Comparison of ENCODE assay signal across 8 cellular contexts in genomic region chrX:63784902-63785692, GRCh38. TPM values are rescaled to one million over a fixed set of nuclear protein-coding genes. Genes with fewer than 3 reads are reported as not detected.
A peak's percentile ranks its signal among the peaks of the same experiment; 100 is the strongest.
DNase-seq lines count a peak whose midpoint lies in the region; ATAC-seq and TF ChIP-seq lines count a peak whose summit lies in the region.

Gene ARHGEF9, minus strand, starts transcription at chrX:63785214. Its CDS starts 69 bp downstream, at chrX:63785145.

- H3K79me2 ChIP-seq in OCI-LY7 (ENCODE audit: insufficient read depth, low read depth, low read length), result no peaks in the 10 kb centered on the region

- POLR2A ChIA-PET in OCI-LY7 (lab: Charles Lee), result interaction anchor here (1.0 kb wide), 1 partner anchor 72 kb away, joined by 3 read pairs; no protein-coding TSS in a partner anchor

- no peak within 1 kb of the TSS for H3K27ac ChIP-seq in OCI-LY7 (ENCODE audit: low read depth, low read length, poor library complexity, severe bottlenecking)
- H3K27ac ChIP-seq in ectodermal cell (ENCODE audit: insufficient read depth, low read depth, low read length, poor library complexity, severe bottlenecking), result peak within 1 kb of the TSS; percentile 69
- no peak within 1 kb of the TSS for H3K27ac ChIP-seq in thymus (ENCODE audit: low read depth)

- intact Hi-C loops in OCI-LY7 (cut with micrococcal nuclease; ENCODE audit: unreplicated experiment), result no loop called here

- no peak within 1 kb of the TSS for H3K4me2 ChIP-seq in OCI-LY7 (ENCODE audit: low read length)

- H3K27me3 ChIP-seq in ectodermal cell (ENCODE audit: control insufficient read depth, insufficient read depth, low read length, poor library complexity, severe bottlenecking), result no peaks in the 10 kb centered on the region
- H3K27me3 ChIP-seq in thymus (ENCODE audit: control insufficient read depth, insufficient read depth), result no peaks in the 10 kb centered on the region

- ATAC-seq in memory B cell (ENCODE audit: low read depth) (no peak), GM19395 (IDR thresholded peaks at IDR 0.05; ENCODE audit: unreplicated experiment) (no peak), GM21367 (IDR thresholded peaks at IDR 0.05; ENCODE audit: unreplicated experiment) (no peak), GM18502 (IDR thresholded peaks at IDR 0.05; ENCODE audit: poor library complexity, unreplicated experiment) (no peak)

- H3K36me3 Mint-ChIP-seq in memory B cell, result no peaks in the 10 kb centered on the region

- TF ChIP-seq CTCF in GM13976 (IDR thresholded peaks at IDR 0.05; ENCODE audit: borderline replicate concordance, control extremely low read depth, extremely low read depth, insufficient read depth, missing control alignments) (no peak), OCI-LY7 (conservative IDR thresholded peaks at IDR 0.05; ENCODE audit: low read length) (no peak)

- peak within 1 kb of the TSS; percentile 51 for H3K4me3 Mint-ChIP-seq in memory B cell

- H3K4me3 ChIP-seq in OCI-LY7 (ENCODE audit: low read depth, low read length, poor library complexity, severe bottlenecking) (no peak within 1 kb of the TSS), ectodermal cell (ENCODE audit: insufficient read depth, low read depth, low read length) (peak within 1 kb of the TSS; percentile 54), thymus (ENCODE audit: low read length) (peak within 1 kb of the TSS; percentile 43)

- DNase-seq in GM13976 (ENCODE audit: low spot score) (peak; percentile 26), OCI-LY7 (ENCODE audit: low spot score) (no peak), memory B cell (ENCODE audit: low spot score in 2 of 2) (no peak)

- in situ Hi-C loops in GM13976 (cut with MboI; ENCODE audit: low sequenced_read_pairs, unreplicated experiment), result no loop called here

- no peak within 1 kb of the TSS for H3K27ac Mint-ChIP-seq in memory B cell

- H3K4me1 ChIP-seq in OCI-LY7 (ENCODE audit: insufficient read depth, low read length, poor library complexity, severe bottlenecking) (no peaks in the 10 kb centered on the region), ectodermal cell (ENCODE audit: control insufficient read depth, insufficient read depth, low read length) (no peaks in the 10 kb centered on the region), thymus (ENCODE audit: control insufficient read depth, insufficient read depth, low read length) (no peaks in the 10 kb centered on the region)

- CTCF ChIA-PET in OCI-LY7 (lab: Charles Lee; ENCODE audit: unreplicated experiment), result interaction anchor here (0.6 kb wide), 1 partner anchor 434 kb away, joined by 3 read pairs; the partner anchor contains the start of gene SPIN4

- no peaks in the 10 kb centered on the region for H3K9me3 ChIP-seq in OCI-LY7 (ENCODE audit: low read length)
- no peaks in the 10 kb centered on the region for H3K9me3 ChIP-seq in ectodermal cell (ENCODE audit: control insufficient read depth, low read length)
- no peaks in the 10 kb centered on the region for H3K9me3 ChIP-seq in thymus (ENCODE audit: control insufficient read depth)

- H3K9me2 ChIP-seq in OCI-LY7 (ENCODE audit: insufficient read depth, low read length), result no peaks in the 10 kb centered on the region

- no peaks in the 10 kb centered on the region for H3K9me3 Mint-ChIP-seq in memory B cell

- no peaks in the 10 kb centered on the region for H3K27me3 Mint-ChIP-seq in memory B cell

- no peaks in the 10 kb centered on the region for H3K4me1 Mint-ChIP-seq in memory B cell

- no peaks in the 10 kb centered on the region for H4K20me1 ChIP-seq in OCI-LY7 (ENCODE audit: insufficient read depth, low read length)

- no peak within 1 kb of the TSS for H2AFZ ChIP-seq in OCI-LY7 (ENCODE audit: low read length)

- WGBS in ectodermal cell, 2 experiments, result 1% methylated on average over 27 to 28 of the region's 30 CpGs
- WGBS in thymus, result 4% methylated on average over 30 of the region's 30 CpGs

- BruUV-seq in OCI-LY7 (replicated peaks; lab: Mats Ljungman, UMichigan), result no TSS peak

- no peaks in the 10 kb centered on the region for H3K36me3 ChIP-seq in OCI-LY7 (ENCODE audit: insufficient read depth, low read length)
- H3K36me3 ChIP-seq in ectodermal cell (ENCODE audit: control insufficient read depth, insufficient read depth, low read length), result no peaks in the 10 kb centered on the region
- no peaks in the 10 kb centered on the region for H3K36me3 ChIP-seq in thymus (ENCODE audit: control insufficient read depth, insufficient read depth)

RNA-seq across cellular contexts. Expression of gene ARHGEF9, which starts in this region (rescaled TPM):
- total RNA-seq in OCI-LY7 (2014; rRNA removed; shearing (Covaris generic)), result 12.8 and 18.4 TPM in 2 replicates
- 21.7 and 26.7 TPM in 2 replicates for total RNA-seq in OCI-LY7 (2022)
- polyA plus RNA-seq in ectodermal cell (2013, experiment 1 of 4), result 72.1 TPM
- polyA plus RNA-seq in ectodermal cell (2013, experiment 2 of 4), result 75.6 TPM
- polyA plus RNA-seq in ectodermal cell (2013, experiment 3 of 4), result 58.5 TPM
- 65.2 TPM for polyA plus RNA-seq in ectodermal cell (2013, experiment 4 of 4)
- polyA plus RNA-seq in thymus, result 19.2 TPM
